12 cellular contexts compared by ENCODE assay signal in genomic region chr7:44284216-44284615, GRCh38. TPM values are rescaled to one million over a fixed set of nuclear protein-coding genes. Genes with fewer than 3 reads are reported as not detected.
DNase-seq lines count a peak whose midpoint lies in the region; ATAC-seq and TF ChIP-seq lines count a peak whose summit lies in the region.
"Had no signal": no experiment of that assay in that cellular context is flagged by ENCODE, and none has a peak within 500 bp of the region (broad histone marks: within the 10 kb centered on the region; RNA-seq: fewer than 3 reads in every experiment).

No MANE protein-coding gene starts in this region.

- DNase-seq in BE2C (peak; percentile 26), Kasumi-1 (lab: John Stamatoyannopoulos, UW) (peak; percentile 16 to 34), chondrocyte (ENCODE audit: low spot score) (peak; percentile 83), ACHN (no peak), NCI-H1048 (lab: John Stamatoyannopoulos, UW) (no peak)
- DNase-seq in natural killer cell treated with Interleukin-12 subunit alpha and Interleukin-12 subunit beta and Interleukin-15 and Interleukin-18, amount 100 ng/mL, for 72 hours (ENCODE audit: low spot score), result peak; percentile 44
- DNase-seq: CD4-positive, CD25-positive, alpha-beta regulatory T cell; effector CD8-positive, alpha-beta T cell; mesenchymal stem cell had no signal

- H3K4me3 Mint-ChIP-seq in chondrocyte (ENCODE audit: unreplicated experiment), result no peak overlapping the region
- H3K4me3 Mint-ChIP-seq in natural killer cell treated with Interleukin-12 subunit alpha and Interleukin-12 subunit beta and Interleukin-15 and Interleukin-18, amount 100 ng/mL, for 72 hours, result no peak overlapping the region
- H3K4me3 Mint-ChIP-seq: CD4-positive, CD25-positive, alpha-beta regulatory T cell had no signal

- ATAC-seq in natural killer cell treated with Interleukin-12 subunit alpha and Interleukin-12 subunit beta and Interleukin-15 and Interleukin-18, amount 100 ng/mL, for 72 hours, result no peak
- no peak for ATAC-seq in HG03439 (IDR thresholded peaks at IDR 0.05; ENCODE audit: unreplicated experiment)
- ATAC-seq in HG02759 (IDR thresholded peaks at IDR 0.05; ENCODE audit: unreplicated experiment), result no peak
- ATAC-seq: activated naive CD4-positive, alpha-beta T cell treated with anti-CD3 and anti-CD28 coated beads, Interleukin-2, amount 50 U/mL, for 72 hours had no signal

- H3K4me1 ChIP-seq in BE2C, result peaks cover 3% of the 10 kb centered on the region; the same call in 1 of the 2 replicates

- in situ Hi-C loops in ACHN (cut with HindIII; ENCODE audit: low pct_ligation_motif_present, low pct_unique_long_range_greater_than_20kb, low sequenced_read_pairs), result no loop called here

- no peaks in the 10 kb centered on the region for H3K36me3 ChIP-seq in BE2C

- no peaks in the 10 kb centered on the region for H3K9me3 ChIP-seq in BE2C

- H3K27me3 Mint-ChIP-seq in chondrocyte (ENCODE audit: low read depth), result peaks cover 1% of the 10 kb centered on the region
- no peaks in the 10 kb centered on the region for H3K27me3 Mint-ChIP-seq in natural killer cell treated with Interleukin-12 subunit alpha and Interleukin-12 subunit beta and Interleukin-15 and Interleukin-18, amount 100 ng/mL, for 72 hours

- H3K9me3 Mint-ChIP-seq in chondrocyte (ENCODE audit: low read depth), result no peaks in the 10 kb centered on the region
- no peaks in the 10 kb centered on the region for H3K9me3 Mint-ChIP-seq in natural killer cell treated with Interleukin-12 subunit alpha and Interleukin-12 subunit beta and Interleukin-15 and Interleukin-18, amount 100 ng/mL, for 72 hours
- H3K9me3 Mint-ChIP-seq: activated naive CD4-positive, alpha-beta T cell treated with anti-CD3 and anti-CD28 coated beads, Interleukin-2, amount 50 U/mL, for 72 hours; CD4-positive, CD25-positive, alpha-beta regulatory T cell had no signal

- H3K36me3 Mint-ChIP-seq in chondrocyte (ENCODE audit: low read depth), result no peaks in the 10 kb centered on the region
- no peaks in the 10 kb centered on the region for H3K36me3 Mint-ChIP-seq in natural killer cell treated with Interleukin-12 subunit alpha and Interleukin-12 subunit beta and Interleukin-15 and Interleukin-18, amount 100 ng/mL, for 72 hours
- H3K36me3 Mint-ChIP-seq: activated naive CD4-positive, alpha-beta T cell treated with anti-CD3 and anti-CD28 coated beads, Interleukin-2, amount 50 U/mL, for 72 hours; CD4-positive, CD25-positive, alpha-beta regulatory T cell had no signal

- H3K4me3 ChIP-seq in BE2C (ENCODE audit: low read depth, low read length), result no peak overlapping the region

- no peak for TF ChIP-seq CTCF in BE2C (IDR thresholded peaks at IDR 0.05; ENCODE audit: low read depth, low read length)
- TF ChIP-seq CTCF in chondrocyte (IDR thresholded peaks at IDR 0.05), result no peak

- no peak overlapping the region for H3K27ac Mint-ChIP-seq in chondrocyte (ENCODE audit: unreplicated experiment)
- no peak overlapping the region for H3K27ac Mint-ChIP-seq in natural killer cell treated with Interleukin-12 subunit alpha and Interleukin-12 subunit beta and Interleukin-15 and Interleukin-18, amount 100 ng/mL, for 72 hours
- H3K27ac Mint-ChIP-seq: CD4-positive, CD25-positive, alpha-beta regulatory T cell had no signal

- H3K4me1 Mint-ChIP-seq in chondrocyte (ENCODE audit: low read depth), result no peaks in the 10 kb centered on the region
- peaks cover 0 to 3% of the 10 kb centered on the region in 2 donors for H3K4me1 Mint-ChIP-seq in natural killer cell treated with Interleukin-12 subunit alpha and Interleukin-12 subunit beta and Interleukin-15 and Interleukin-18, amount 100 ng/mL, for 72 hours (ENCODE audit: low read depth in 2 of 2)

- no peaks in the 10 kb centered on the region for H3K27me3 ChIP-seq in BE2C

RNA-seq across cellular contexts. Expression of gene CAMK2B, which starts 41.2 kb away (rescaled TPM):
- polyA plus RNA-seq in BE2C (2012; ENCODE audit: insufficient read depth, insufficient read length, low read depth), result 0.71 TPM
- 0.27 to 0.82 TPM (median 0.48 TPM) in 3 replicates for total RNA-seq in chondrocyte
- under 1 TPM in 1 of 2 donors, not detected in 1; 0.10 TPM for total RNA-seq in natural killer cell treated with Interleukin-12 subunit alpha and Interleukin-12 subunit beta and Interleukin-15 and Interleukin-18, amount 100 ng/mL, for 72 hours
- total RNA-seq: CD4-positive, CD25-positive, alpha-beta regulatory T cell had no signal
- polyA plus RNA-seq: CD4-positive, CD25-positive, alpha-beta regulatory T cell had no signal

Comparison
In these comparisons a context has a peak if more than half of its experiments do, and no peak if none do; other contexts are left out.
1. DNase-seq: peak in BE2C (single experiment), Kasumi-1 (2 of 2), chondrocyte (single experiment) and natural killer cell treated with Interleukin-12 subunit alpha and Interleukin-12 subunit beta and Interleukin-15 and Interleukin-18, amount 100 ng/mL, for 72 hours (single experiment); none in ACHN (single experiment) and NCI-H1048 (single experiment).